In the genomic region with DNA sequence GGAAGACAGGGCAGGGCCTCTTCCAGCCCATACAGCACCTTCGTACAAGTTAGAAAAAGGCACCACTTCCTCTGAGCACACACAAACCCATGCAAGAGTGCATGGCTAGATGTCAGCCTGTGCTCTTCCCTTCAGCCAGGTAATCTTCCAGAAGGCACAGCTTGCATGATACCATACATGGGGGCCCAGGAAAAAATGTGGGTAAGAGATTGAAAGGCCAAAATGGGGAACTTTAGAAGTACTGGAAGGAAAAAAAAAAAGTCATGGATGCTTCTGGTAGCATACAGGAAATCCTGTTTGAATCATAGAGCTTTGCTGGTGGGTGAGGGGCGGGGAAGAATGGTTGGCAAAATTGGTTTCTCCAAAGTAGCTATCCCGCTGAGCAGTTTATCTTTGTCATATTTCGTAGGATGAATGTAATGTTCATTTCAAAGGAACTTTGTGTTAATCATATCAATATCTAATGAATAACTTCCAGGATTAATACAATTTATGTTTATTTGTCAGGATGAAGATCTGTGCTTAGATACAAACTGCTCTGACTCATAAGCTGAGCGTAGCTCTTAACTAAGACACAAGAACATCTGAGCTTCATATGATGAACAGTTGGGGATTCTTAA, we compare ENCODE assay signal across 10 cellular contexts.
DNase-seq lines count a peak whose midpoint lies in the region; ATAC-seq and TF ChIP-seq lines count a peak whose summit lies in the region.
"Had no signal": no experiment of that assay in that cellular context is flagged by ENCODE, and none has a peak within 500 bp of the region (broad histone marks: within the 10 kb centered on the region; RNA-seq: fewer than 3 reads in every experiment).

No MANE protein-coding gene starts in this region.

- H3K79me2 ChIP-seq in Karpas-422 (ENCODE audit: low read length), result no peaks in the 10 kb centered on the region
- no peaks in the 10 kb centered on the region for H3K79me2 ChIP-seq in GM23338 (replicated peaks; ENCODE audit: insufficient read depth)

- CTCF ChIA-PET in CD4-positive, alpha-beta T cell (lab: Charles Lee), result no interaction called here

- no peaks in the 10 kb centered on the region for H3K36me3 Mint-ChIP-seq in CD4-positive, alpha-beta T cell (ENCODE audit: low read depth)
- H3K36me3 Mint-ChIP-seq in activated T-helper 1 cell treated with anti-CD3 and anti-CD28 coated beads, Interleukin-12 subunit alpha, Interleukin-12 subunit beta, Interleukin-2, Interleukin-4 antibody, amounts not matched to agents 30 ng/mL and 10 ng/mL and 1 ng/mL, durations not matched to agents 14 hours and 24 hours and 36 hours (ENCODE audit: low read depth), result peaks cover 6% of the 10 kb centered on the region
- H3K36me3 Mint-ChIP-seq in GM23338 (ENCODE audit: low read depth), result no peaks in the 10 kb centered on the region

- intact Hi-C loops in CD4-positive, alpha-beta T cell (cut with DNase I, micrococcal nuclease), result loop anchor here in 1 of 2 experiments (5.0 kb wide), 1 partner anchor 75 kb away; no protein-coding TSS in a partner anchor
- intact Hi-C loops in activated T-helper 1 cell treated with anti-CD3 and anti-CD28 coated beads, Interleukin-12 subunit alpha, Interleukin-12 subunit beta, Interleukin-2, Interleukin-4 antibody, amounts not matched to agents 30 ng/mL and 10 ng/mL and 1 ng/mL, durations not matched to agents 14 hours and 24 hours and 36 hours (cut with micrococcal nuclease), result loop anchor here (5.0 kb wide), 1 partner anchor 65 kb away; no protein-coding TSS in a partner anchor

- peak overlapping the region; percentile 78 for H3K4me3 Mint-ChIP-seq in CD4-positive, alpha-beta T cell
- no peak overlapping the region for H3K4me3 Mint-ChIP-seq in activated T-helper 1 cell treated with anti-CD3 and anti-CD28 coated beads, Interleukin-12 subunit alpha, Interleukin-12 subunit beta, Interleukin-2, Interleukin-4 antibody, amounts not matched to agents 30 ng/mL and 10 ng/mL and 1 ng/mL, durations not matched to agents 14 hours and 24 hours and 36 hours
- no peak overlapping the region for H3K4me3 Mint-ChIP-seq in GM23338

- H3K27ac ChIP-seq in CD4-positive, alpha-beta T cell (ENCODE audit: low read depth, low read length), result peak overlapping the region; percentile 55
- H3K27ac ChIP-seq in Karpas-422 (ENCODE audit: low read length) (peak overlapping the region; percentile 94), GM23338 (ENCODE audit: low read depth) (no peak overlapping the region)
- H3K27ac ChIP-seq: SJCRH30 had no signal

- peaks cover 59% of the 10 kb centered on the region for H3K4me1 Mint-ChIP-seq in CD4-positive, alpha-beta T cell (ENCODE audit: low read depth)
- peaks cover 19% of the 10 kb centered on the region for H3K4me1 Mint-ChIP-seq in activated T-helper 1 cell treated with anti-CD3 and anti-CD28 coated beads, Interleukin-12 subunit alpha, Interleukin-12 subunit beta, Interleukin-2, Interleukin-4 antibody, amounts not matched to agents 30 ng/mL and 10 ng/mL and 1 ng/mL, durations not matched to agents 14 hours and 24 hours and 36 hours (ENCODE audit: low read depth)
- H3K4me1 Mint-ChIP-seq in GM23338, result peaks cover 45% of the 10 kb centered on the region

- POLR2A ChIA-PET in CD4-positive, alpha-beta T cell (lab: Charles Lee), result interaction anchor here (0.6 to 3.1 kb wide), 14 partner anchors 9 to 1127 kb away, joined by 3 to 25 read pairs (median 7); partner anchors contain the start of gene MAP3K1

- H3K27me3 ChIP-seq in CD4-positive, alpha-beta T cell (ENCODE audit: control insufficient read depth, insufficient read depth, low read length), result no peaks in the 10 kb centered on the region
- H3K27me3 ChIP-seq in Karpas-422 (ENCODE audit: low read length) (no peaks in the 10 kb centered on the region), BE2C (no peaks in the 10 kb centered on the region), GM23338 (ENCODE audit: insufficient read depth) (no peaks in the 10 kb centered on the region)
- H3K27me3 ChIP-seq: adrenal gland, SJCRH30 had no signal

- H3K9me2 ChIP-seq in Karpas-422 (replicated peaks; ENCODE audit: insufficient read depth, low read length), result no peaks in the 10 kb centered on the region
- H3K9me2 ChIP-seq in GM23338 (ENCODE audit: insufficient read depth), result peaks cover 15% of the 10 kb centered on the region

- no peaks in the 10 kb centered on the region for H3K27me3 Mint-ChIP-seq in CD4-positive, alpha-beta T cell
- H3K27me3 Mint-ChIP-seq in activated T-helper 1 cell treated with anti-CD3 and anti-CD28 coated beads, Interleukin-12 subunit alpha, Interleukin-12 subunit beta, Interleukin-2, Interleukin-4 antibody, amounts not matched to agents 30 ng/mL and 10 ng/mL and 1 ng/mL, durations not matched to agents 14 hours and 24 hours and 36 hours (ENCODE audit: insufficient read depth), result peaks cover 2% of the 10 kb centered on the region
- peaks cover 6% of the 10 kb centered on the region for H3K27me3 Mint-ChIP-seq in GM23338 (ENCODE audit: insufficient read depth, low read depth, poor library complexity)

- no peak overlapping the region for H3K4me3 ChIP-seq in Karpas-422 (ENCODE audit: low read length)
- no peak overlapping the region for H3K4me3 ChIP-seq in BE2C (ENCODE audit: low read depth, low read length)
- no peak overlapping the region for H3K4me3 ChIP-seq in GM23338
- H3K4me3 ChIP-seq: adrenal gland, SJCRH30 had no signal

- peak; percentile 45 for ATAC-seq in CD4-positive, alpha-beta T cell (ENCODE audit: poor library complexity)
- no peak for ATAC-seq in GM23338
- no peak for ATAC-seq in HG03108 (IDR thresholded peaks at IDR 0.05; ENCODE audit: unreplicated experiment)

- H3K36me3 ChIP-seq in Karpas-422 (ENCODE audit: insufficient read depth, low read length) (no peaks in the 10 kb centered on the region), BE2C (no peaks in the 10 kb centered on the region), GM23338 (ENCODE audit: insufficient read depth) (no peaks in the 10 kb centered on the region)
- H3K36me3 ChIP-seq: adrenal gland, SJCRH30 had no signal

- no peaks in the 10 kb centered on the region for H3K9me3 Mint-ChIP-seq in CD4-positive, alpha-beta T cell
- H3K9me3 Mint-ChIP-seq in activated T-helper 1 cell treated with anti-CD3 and anti-CD28 coated beads, Interleukin-12 subunit alpha, Interleukin-12 subunit beta, Interleukin-2, Interleukin-4 antibody, amounts not matched to agents 30 ng/mL and 10 ng/mL and 1 ng/mL, durations not matched to agents 14 hours and 24 hours and 36 hours, result peaks cover 9% of the 10 kb centered on the region
- no peaks in the 10 kb centered on the region for H3K9me3 Mint-ChIP-seq in GM23338

- H2AFZ ChIP-seq in Karpas-422 (ENCODE audit: low read length) (peak overlapping the region; percentile 68; the same call in 1 of the 2 replicates), GM23338 (no peak overlapping the region)

- DNase-seq in CD4-positive, alpha-beta T cell, result peak in 1 of 10 experiments; percentile 3
- peak; percentile 59 for DNase-seq in Karpas-422
- DNase-seq in activated T-helper 1 cell treated with anti-CD3 and anti-CD28 coated beads, Interleukin-12 subunit alpha, Interleukin-12 subunit beta, Interleukin-2, Interleukin-4 antibody, amounts not matched to agents 30 ng/mL and 10 ng/mL and 1 ng/mL, durations not matched to agents 14 hours and 24 hours and 36 hours (ENCODE audit: low spot score), result no peak
- DNase-seq in lung microvascular endothelial cell (ENCODE audit: low read depth in 2 of 2), result peak; percentile 26 to 54
- no peak for DNase-seq in NCI-H2196 (lab: John Stamatoyannopoulos, UW; ENCODE audit: unreplicated experiment)
- no peak for DNase-seq in BE2C
- no peak for DNase-seq in GM23338 (ENCODE audit: low spot score)
- DNase-seq: SJCRH30 had no signal

- H3F3A ChIP-seq in GM23338 (replicated peaks; ENCODE audit: low read depth), result no peaks in the 10 kb centered on the region

- peak overlapping the region; percentile 49 for H3K9ac ChIP-seq in Karpas-422 (ENCODE audit: low read length)

- H3K4me1 ChIP-seq in Karpas-422 (ENCODE audit: low read length) (peaks cover 59% of the 10 kb centered on the region), BE2C (peaks cover 8% of the 10 kb centered on the region), GM23338 (ENCODE audit: insufficient read depth) (peaks cover 28% of the 10 kb centered on the region)

- H3K9me3 ChIP-seq in CD4-positive, alpha-beta T cell (ENCODE audit: control insufficient read depth, low read length), result no peaks in the 10 kb centered on the region
- H3K9me3 ChIP-seq in Karpas-422 (ENCODE audit: low read length), result no peaks in the 10 kb centered on the region
- H3K9me3 ChIP-seq in BE2C, result no peaks in the 10 kb centered on the region
- H3K9me3 ChIP-seq: adrenal gland, SJCRH30 had no signal

- peak overlapping the region; percentile 86 for H3K27ac Mint-ChIP-seq in CD4-positive, alpha-beta T cell
- H3K27ac Mint-ChIP-seq in activated T-helper 1 cell treated with anti-CD3 and anti-CD28 coated beads, Interleukin-12 subunit alpha, Interleukin-12 subunit beta, Interleukin-2, Interleukin-4 antibody, amounts not matched to agents 30 ng/mL and 10 ng/mL and 1 ng/mL, durations not matched to agents 14 hours and 24 hours and 36 hours, result peak overlapping the region; percentile 72
- no peak overlapping the region for H3K27ac Mint-ChIP-seq in GM23338

- H4K20me1 ChIP-seq in Karpas-422 (ENCODE audit: insufficient read depth, low read depth, low read length) (no peaks in the 10 kb centered on the region), GM23338 (replicated peaks; ENCODE audit: insufficient read depth) (no peaks in the 10 kb centered on the region)

- H3K4me2 ChIP-seq in Karpas-422 (ENCODE audit: low read depth, low read length, poor library complexity, severe bottlenecking), result peak overlapping the region; percentile 88
- no peak overlapping the region for H3K4me2 ChIP-seq in GM23338

- TF ChIP-seq CTCF in CD4-positive, alpha-beta T cell (IDR thresholded peaks at IDR 0.05), result no peak
- TF ChIP-seq CTCF in BE2C (IDR thresholded peaks at IDR 0.05; ENCODE audit: low read depth, low read length) (no peak), GM23338 (conservative IDR thresholded peaks at IDR 0.05; ENCODE audit: low read depth in 2 of 2) (no peak)

TF ChIP-seq in GM23338, 12 proteins besides CTCF, POLR2A, EP300 and RAD21 (continues in another document):
- TF ChIP-seq ZNF114 (CRISPR knock-in tag; IDR thresholded peaks at IDR 0.05) (no peak), CREB1 (CRISPR knock-in tag; IDR thresholded peaks at IDR 0.05; ENCODE audit: low read depth) (no peak), STAT1 (IDR thresholded peaks at IDR 0.05; ENCODE audit: unreplicated experiment) (no peak), EZH2phosphoT487 (IDR thresholded peaks at IDR 0.05; ENCODE audit: unreplicated experiment) (no peak)

Comparison
In these comparisons a context has a peak if more than half of its experiments do, and no peak if none do; other contexts are left out.
1. DNase-seq: peak in Karpas-422 (single experiment) and lung microvascular endothelial cell (2 of 2); none in activated T-helper 1 cell treated with anti-CD3 and anti-CD28 coated beads, Interleukin-12 subunit alpha, Interleukin-12 subunit beta, Interleukin-2, Interleukin-4 antibody, amounts not matched to agents 30 ng/mL and 10 ng/mL and 1 ng/mL, durations not matched to agents 14 hours and 24 hours and 36 hours (single experiment), NCI-H2196 (single experiment), BE2C (single experiment) and GM23338 (single experiment).